In genomic region chr4:98686046-98686385, GRCh38 we compare ENCODE assay signal across 1 cellular context.
TF ChIP-seq lines count a peak whose summit lies in the region.

No MANE protein-coding gene starts in this region.

TF ChIP-seq in HepG2, 621 proteins besides CTCF, POLR2A, EP300 and RAD21:
- no peak for TF ChIP-seq HIC2 (CRISPR knock-in tag; IDR thresholded peaks at IDR 0.05; ENCODE audit: low read depth)
- TF ChIP-seq SRY (CRISPR knock-in tag; IDR thresholded peaks at IDR 0.05): no peak
- TF ChIP-seq MEIS2 (CRISPR knock-in tag; IDR thresholded peaks at IDR 0.05): no peak
- no peak for TF ChIP-seq NFIB (CRISPR knock-in tag; IDR thresholded peaks at IDR 0.05; ENCODE audit: borderline replicate concordance)
- peak; percentile 10; the same call in 1 of the 2 replicates for TF ChIP-seq CEBPB (IDR thresholded peaks at IDR 0.05; ENCODE audit: borderline replicate concordance, low read depth, low read length)
